2 cellular contexts compared by ENCODE assay signal in the genomic region with DNA sequence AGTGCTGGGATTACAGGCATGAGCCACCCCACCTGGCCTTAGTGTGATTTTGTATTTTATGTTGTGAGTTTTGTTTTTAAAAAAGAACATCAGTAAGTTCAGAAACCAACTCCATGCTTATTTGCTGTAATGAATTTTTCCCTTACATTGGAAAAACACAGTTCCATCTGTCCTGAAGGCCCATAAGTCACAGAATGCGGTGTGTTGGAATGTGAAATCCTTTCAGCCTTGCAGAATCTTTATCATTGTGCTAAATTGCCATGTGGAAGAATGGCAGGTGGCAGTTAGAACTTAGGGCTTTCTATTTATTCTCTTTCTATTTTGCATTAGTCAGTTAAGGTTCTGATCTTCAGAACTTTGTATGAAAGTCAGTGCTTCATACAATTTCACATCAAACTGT.
TF ChIP-seq lines count a peak whose summit lies in the region.

No MANE protein-coding gene starts in this region.

TF ChIP-seq in A549, 52 proteins besides CTCF, POLR2A, EP300 and RAD21:
- TF ChIP-seq FOXS1 (CRISPR knock-in tag; IDR thresholded peaks at IDR 0.05), result no peak
- no peak for TF ChIP-seq RARB (CRISPR knock-in tag; IDR thresholded peaks at IDR 0.05)
- TF ChIP-seq, protein P1, sequence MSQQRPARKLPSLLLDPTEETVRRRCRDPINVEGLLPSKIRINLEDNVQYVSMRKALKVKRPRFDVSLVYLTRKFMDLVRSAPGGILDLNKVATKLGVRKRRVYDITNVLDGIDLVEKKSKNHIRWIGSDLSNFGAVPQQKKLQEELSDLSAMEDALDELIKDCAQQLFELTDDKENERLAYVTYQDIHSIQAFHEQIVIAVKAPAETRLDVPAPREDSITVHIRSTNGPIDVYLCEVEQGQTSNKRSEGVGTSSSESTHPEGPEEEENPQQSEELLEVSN (IDR thresholded peaks at IDR 0.05; ENCODE audit: borderline replicate concordance, low read depth), result no peak
- TF ChIP-seq ZSCAN20 (CRISPR knock-in tag; IDR thresholded peaks at IDR 0.05), result no peak
- TF ChIP-seq CHD4 (IDR thresholded peaks at IDR 0.05; ENCODE audit: borderline replicate concordance), result no peak
- TF ChIP-seq HOXB13 (CRISPR knock-in tag; IDR thresholded peaks at IDR 0.05; ENCODE audit: low read depth), result no peak
- TF ChIP-seq, protein P2, sequence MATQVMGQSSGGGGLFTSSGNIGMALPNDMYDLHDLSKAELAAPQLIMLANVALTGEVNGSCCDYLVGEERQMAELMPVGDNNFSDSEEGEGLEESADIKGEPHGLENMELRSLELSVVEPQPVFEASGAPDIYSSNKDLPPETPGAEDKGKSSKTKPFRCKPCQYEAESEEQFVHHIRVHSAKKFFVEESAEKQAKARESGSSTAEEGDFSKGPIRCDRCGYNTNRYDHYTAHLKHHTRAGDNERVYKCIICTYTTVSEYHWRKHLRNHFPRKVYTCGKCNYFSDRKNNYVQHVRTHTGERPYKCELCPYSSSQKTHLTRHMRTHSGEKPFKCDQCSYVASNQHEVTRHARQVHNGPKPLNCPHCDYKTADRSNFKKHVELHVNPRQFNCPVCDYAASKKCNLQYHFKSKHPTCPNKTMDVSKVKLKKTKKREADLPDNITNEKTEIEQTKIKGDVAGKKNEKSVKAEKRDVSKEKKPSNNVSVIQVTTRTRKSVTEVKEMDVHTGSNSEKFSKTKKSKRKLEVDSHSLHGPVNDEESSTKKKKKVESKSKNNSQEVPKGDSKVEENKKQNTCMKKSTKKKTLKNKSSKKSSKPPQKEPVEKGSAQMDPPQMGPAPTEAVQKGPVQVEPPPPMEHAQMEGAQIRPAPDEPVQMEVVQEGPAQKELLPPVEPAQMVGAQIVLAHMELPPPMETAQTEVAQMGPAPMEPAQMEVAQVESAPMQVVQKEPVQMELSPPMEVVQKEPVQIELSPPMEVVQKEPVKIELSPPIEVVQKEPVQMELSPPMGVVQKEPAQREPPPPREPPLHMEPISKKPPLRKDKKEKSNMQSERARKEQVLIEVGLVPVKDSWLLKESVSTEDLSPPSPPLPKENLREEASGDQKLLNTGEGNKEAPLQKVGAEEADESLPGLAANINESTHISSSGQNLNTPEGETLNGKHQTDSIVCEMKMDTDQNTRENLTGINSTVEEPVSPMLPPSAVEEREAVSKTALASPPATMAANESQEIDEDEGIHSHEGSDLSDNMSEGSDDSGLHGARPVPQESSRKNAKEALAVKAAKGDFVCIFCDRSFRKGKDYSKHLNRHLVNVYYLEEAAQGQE (IDR thresholded peaks at IDR 0.05), result no peak
- TF ChIP-seq MAZ (IDR thresholded peaks at IDR 0.05; ENCODE audit: borderline replicate concordance, low read depth, low read length), result no peak
- no peak for TF ChIP-seq PHF8 (IDR thresholded peaks at IDR 0.05; ENCODE audit: borderline replicate concordance, low read depth)
- TF ChIP-seq CHD2 (IDR thresholded peaks at IDR 0.05; ENCODE audit: low read length, partially characterized antibody), result no peak
- TF ChIP-seq, protein P3, sequence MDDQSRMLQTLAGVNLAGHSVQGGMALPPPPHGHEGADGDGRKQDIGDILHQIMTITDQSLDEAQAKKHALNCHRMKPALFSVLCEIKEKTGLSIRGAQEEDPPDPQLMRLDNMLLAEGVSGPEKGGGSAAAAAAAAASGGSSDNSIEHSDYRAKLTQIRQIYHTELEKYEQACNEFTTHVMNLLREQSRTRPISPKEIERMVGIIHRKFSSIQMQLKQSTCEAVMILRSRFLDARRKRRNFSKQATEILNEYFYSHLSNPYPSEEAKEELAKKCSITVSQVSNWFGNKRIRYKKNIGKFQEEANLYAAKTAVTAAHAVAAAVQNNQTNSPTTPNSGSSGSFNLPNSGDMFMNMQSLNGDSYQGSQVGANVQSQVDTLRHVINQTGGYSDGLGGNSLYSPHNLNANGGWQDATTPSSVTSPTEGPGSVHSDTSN (IDR thresholded peaks at IDR 0.05), result no peak
- TF ChIP-seq EHF (CRISPR knock-in tag; IDR thresholded peaks at IDR 0.05), result no peak
- TF ChIP-seq JUN (IDR thresholded peaks at IDR 0.05), result no peak
- no peak for TF ChIP-seq CBX2 (IDR thresholded peaks at IDR 0.05; ENCODE audit: borderline replicate concordance, low read depth)
- no peak for TF ChIP-seq ZNF302 (CRISPR knock-in tag; IDR thresholded peaks at IDR 0.05)
- no peak for TF ChIP-seq POLR2AphosphoS2 (conservative IDR thresholded peaks at IDR 0.05; ENCODE audit: low read length)
- TF ChIP-seq RNF2 (IDR thresholded peaks at IDR 0.05; ENCODE audit: borderline replicate concordance, low read depth), result no peak

TF ChIP-seq in liver, 16 proteins besides CTCF, POLR2A, EP300 and RAD21:
- TF ChIP-seq GABPA (IDR thresholded peaks at IDR 0.05 in 1 of 2, conservative IDR thresholded peaks at IDR 0.05 in 1 of 2) (no peak), FOXA1 (IDR thresholded peaks at IDR 0.05) (no peak), JUND (IDR thresholded peaks at IDR 0.05) (no peak), TAF1 (conservative IDR thresholded peaks at IDR 0.05) (no peak), YY1 (IDR thresholded peaks at IDR 0.05) (no peak), EGR1 (IDR thresholded peaks at IDR 0.05; ENCODE audit: low read depth in 2 of 2) (no peak), NR2F2 (IDR thresholded peaks at IDR 0.05) (no peak), FOXA2 (IDR thresholded peaks at IDR 0.05) (no peak), HNF4G (IDR thresholded peaks at IDR 0.05) (no peak), HNF4A (conservative IDR thresholded peaks at IDR 0.05) (no peak), SP1 (IDR thresholded peaks at IDR 0.05) (no peak)
- TF ChIP-seq, protein P4, sequence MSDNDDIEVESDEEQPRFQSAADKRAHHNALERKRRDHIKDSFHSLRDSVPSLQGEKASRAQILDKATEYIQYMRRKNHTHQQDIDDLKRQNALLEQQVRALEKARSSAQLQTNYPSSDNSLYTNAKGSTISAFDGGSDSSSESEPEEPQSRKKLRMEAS (IDR thresholded peaks at IDR 0.05), result no peak
- TF ChIP-seq, protein P5, sequence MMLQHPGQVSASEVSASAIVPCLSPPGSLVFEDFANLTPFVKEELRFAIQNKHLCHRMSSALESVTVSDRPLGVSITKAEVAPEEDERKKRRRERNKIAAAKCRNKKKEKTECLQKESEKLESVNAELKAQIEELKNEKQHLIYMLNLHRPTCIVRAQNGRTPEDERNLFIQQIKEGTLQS (IDR thresholded peaks at IDR 0.05), result no peak
- TF ChIP-seq, protein P2 (IDR thresholded peaks at IDR 0.05), result no peak
- TF ChIP-seq, protein P6, sequence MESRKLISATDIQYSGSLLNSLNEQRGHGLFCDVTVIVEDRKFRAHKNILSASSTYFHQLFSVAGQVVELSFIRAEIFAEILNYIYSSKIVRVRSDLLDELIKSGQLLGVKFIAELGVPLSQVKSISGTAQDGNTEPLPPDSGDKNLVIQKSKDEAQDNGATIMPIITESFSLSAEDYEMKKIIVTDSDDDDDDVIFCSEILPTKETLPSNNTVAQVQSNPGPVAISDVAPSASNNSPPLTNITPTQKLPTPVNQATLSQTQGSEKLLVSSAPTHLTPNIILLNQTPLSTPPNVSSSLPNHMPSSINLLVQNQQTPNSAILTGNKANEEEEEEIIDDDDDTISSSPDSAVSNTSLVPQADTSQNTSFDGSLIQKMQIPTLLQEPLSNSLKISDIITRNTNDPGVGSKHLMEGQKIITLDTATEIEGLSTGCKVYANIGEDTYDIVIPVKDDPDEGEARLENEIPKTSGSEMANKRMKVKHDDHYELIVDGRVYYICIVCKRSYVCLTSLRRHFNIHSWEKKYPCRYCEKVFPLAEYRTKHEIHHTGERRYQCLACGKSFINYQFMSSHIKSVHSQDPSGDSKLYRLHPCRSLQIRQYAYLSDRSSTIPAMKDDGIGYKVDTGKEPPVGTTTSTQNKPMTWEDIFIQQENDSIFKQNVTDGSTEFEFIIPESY (IDR thresholded peaks at IDR 0.05), result no peak
